ENCODE assay signal across 8 cellular contexts in the genomic region with DNA sequence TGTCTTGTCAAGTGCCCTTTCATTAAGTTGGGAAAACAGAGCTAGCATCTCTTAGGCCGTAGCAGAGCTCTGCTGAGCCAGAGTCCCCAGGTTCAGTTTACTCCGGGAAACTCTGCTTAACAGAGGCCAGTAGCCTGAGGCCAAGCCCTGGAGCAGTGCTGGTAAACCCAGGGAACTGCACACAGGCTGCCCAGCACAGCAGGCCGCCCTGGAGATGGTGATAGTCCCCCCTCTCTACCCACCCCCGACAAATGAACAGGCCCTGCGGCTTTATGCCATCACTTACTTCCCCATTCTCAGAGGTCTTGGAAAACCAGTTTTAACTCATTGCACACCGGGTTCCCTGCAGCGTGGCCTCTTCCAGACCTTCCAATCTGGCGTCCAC. TPM values are rescaled to one million over a fixed set of nuclear protein-coding genes. Genes with fewer than 3 reads are reported as not detected.
DNase-seq lines count a peak whose midpoint lies in the region; ATAC-seq, FAIRE-seq and TF ChIP-seq lines count a peak whose summit lies in the region.

No MANE protein-coding gene starts in this region.

- no peak overlapping the region for H4K5ac ChIP-seq in H1 (ENCODE audit: insufficient read length, low read depth, low read length)

- peak overlapping the region; percentile 72 for H2BK12ac ChIP-seq in H1 (ENCODE audit: low read depth, low read length)

- no peak for ATAC-seq in HG03039 (IDR thresholded peaks at IDR 0.05; ENCODE audit: unreplicated experiment)

- no peak overlapping the region for H3K4ac ChIP-seq in H1 (replicated peaks; ENCODE audit: insufficient read length, low read depth, low read length)

- TF ChIP-seq EP300 in H1 (IDR thresholded peaks at IDR 0.05; ENCODE audit: borderline replicate concordance in 1 of 2, low read depth in 2 of 2, low read length in 2 of 2) (no peak), ovary (IDR thresholded peaks at IDR 0.05) (no peak)

- no peak for TF ChIP-seq POLR2A in H1 (IDR thresholded peaks at IDR 0.05; ENCODE audit: control extremely low read depth in 1 of 2, low read depth in 2 of 2, low read length in 2 of 2)
- no peak for TF ChIP-seq POLR2A in ovary (IDR thresholded peaks at IDR 0.05)

- POLR2A ChIA-PET in H1 (lab: Charles Lee; ENCODE audit: partially characterized antibody): interaction anchor here (1.5 to 2.7 kb wide), 3 partner anchors 11 to 160 kb away, joined by 3 to 11 read pairs (median 7); a partner anchor contains a TSS

- peak overlapping the region; percentile 35; the same call in 1 of the 2 replicates for H4K8ac ChIP-seq in H1 (ENCODE audit: extremely low read depth, insufficient read depth, low read length)

- TF ChIP-seq CTCF in OCI-LY3 (IDR thresholded peaks at IDR 0.05; ENCODE audit: low read depth, low read length): no peak
- no peak for TF ChIP-seq CTCF in H1 (IDR thresholded peaks at IDR 0.05; ENCODE audit: control extremely low read depth in 1 of 3, insufficient read depth in 1 of 3, low read depth in 1 of 3, low read length in 3 of 3)
- no peak for TF ChIP-seq CTCF in ovary (IDR thresholded peaks at IDR 0.05)

- H4K91ac ChIP-seq in H1 (replicated peaks; ENCODE audit: insufficient read length, low read length): no peak overlapping the region

- peak overlapping the region; percentile 88; the same call in 1 of the 2 replicates for H2BK15ac ChIP-seq in H1 (ENCODE audit: low read length)

- 0 out of 2 replicates have a peak overlapping the region, but pooled peaks have one; percentile 3 for H2BK20ac ChIP-seq in H1 (ENCODE audit: low read length)

- H2BK5ac ChIP-seq in H1 (ENCODE audit: low read depth, low read length): no peak overlapping the region

- 0 out of 2 replicates have a peak overlapping the region, but pooled peaks have one; percentile 26 for H2AK5ac ChIP-seq in H1 (ENCODE audit: low read depth, low read length)

- H3K56ac ChIP-seq in H1 (replicated peaks; ENCODE audit: insufficient read length, low read depth, low read length): no peak overlapping the region

- H3K14ac ChIP-seq in H1 (ENCODE audit: insufficient read length): no peak overlapping the region

- H3K27ac ChIP-seq in OCI-LY3 (ENCODE audit: low read length): no peak overlapping the region
- no peak overlapping the region; the same call in 1 of the 2 replicates for H3K27ac ChIP-seq in H1 (ENCODE audit: low read depth, low read length)
- H3K27ac ChIP-seq in ovary: no peak overlapping the region

- CTCF ChIA-PET in H1 (lab: Charles Lee; ENCODE audit: partially characterized antibody): interaction anchor here (0.8 to 6.8 kb wide), 10 partner anchors 12 to 160 kb away, joined by 3 to 64 read pairs (median 5); no protein-coding TSS in a partner anchor

- no peak overlapping the region for H2AFZ ChIP-seq in OCI-LY3 (ENCODE audit: low read depth, low read length)
- H2AFZ ChIP-seq in H1 (ENCODE audit: low read length): no peak overlapping the region

- peaks cover 11% of the 10 kb centered on the region for H3K23me2 ChIP-seq in H1 (ENCODE audit: low read depth, low read length)

- no peak for TF ChIP-seq RAD21 in H1 (IDR thresholded peaks at IDR 0.05 in 1 of 2, conservative IDR thresholded peaks at IDR 0.05 in 1 of 2; ENCODE audit: low read depth in 2 of 2, low read length in 2 of 2)

- H2BK120ac ChIP-seq in H1 (replicated peaks; ENCODE audit: low read depth, low read length): no peak overlapping the region

- 0 out of 2 replicates have a peak overlapping the region, but pooled peaks have one; percentile 65 for H3K18ac ChIP-seq in H1 (ENCODE audit: extremely low read depth, low read length)

- FAIRE-seq in H1 (lab: Jason Lieb, UNC): no peak

- peaks cover 8% of the 10 kb centered on the region; the same call in 1 of the 2 replicates for H3K79me1 ChIP-seq in H1 (ENCODE audit: low read depth, low read length)

- H3K9ac ChIP-seq in OCI-LY3 (ENCODE audit: low read length) (peak overlapping the region; percentile 29; the same call in 1 of the 2 replicates), H1 (replicated peaks in 1 of 4; ENCODE audit: extremely low read depth in 1 of 4, low read depth in 3 of 4, low read length in 3 of 4) (peak overlapping the region in 1 of 4 experiments; percentile 1; a peak in 1 of 7 replicates)

- H3K4me1 ChIP-seq in OCI-LY3 (ENCODE audit: low read length) (peaks cover 60% of the 10 kb centered on the region), H1 (replicated peaks in 1 of 4; ENCODE audit: control insufficient read depth in 3 of 4, insufficient read depth in 4 of 4, low read length in 3 of 4) (peaks cover 11 to 36% (median 26%) of the 10 kb centered on the region in 4 experiments), ovary (ENCODE audit: insufficient read depth) (peaks cover 17% of the 10 kb centered on the region)

- peaks cover 18% of the 10 kb centered on the region for H3K79me2 ChIP-seq in OCI-LY3 (ENCODE audit: low read length)
- peaks cover 0 to 21% of the 10 kb centered on the region in 2 experiments; a peak in 1 of 4 replicates for H3K79me2 ChIP-seq in H1 (ENCODE audit: control insufficient read depth in 1 of 2, insufficient read depth in 2 of 2, low read length in 2 of 2)

- WGBS in H1 (ENCODE audit: extremely low coverage in 1 of 2, insufficient coverage in 1 of 2, insufficient read length in 1 of 2, insufficient replicate concordance in 2 of 2, low coverage in 1 of 2, low lambda C conversion rate in 2 of 2, missing lambda C conversion rate in 1 of 2), 2 experiments: 84% methylated on average over 8 of the region's 8 CpGs; no CpG with 5 or more reads in 1 of the 2 experiments
- WGBS in ovary, 3 donors: 52% methylated on average over 8 of the region's 8 CpGs

- DNase-seq in NCI-H1417 (lab: John Stamatoyannopoulos, UW) (peak; percentile 17 to 24 (median 22)), NCI-H1417 treated with DMSO at 0.1 percent for 48 hours (lab: John Stamatoyannopoulos, UW) (no peak), H1 (ENCODE audit: low read depth in 1 of 2, low spot score in 2 of 2) (no peak), ovary (no peak), cortex of kidney (lab: John Stamatoyannopoulos, UW) (no peak)
- DNase-seq in activated CD4-positive, CD25-positive, alpha-beta regulatory T cell (lab: John Stamatoyannopoulos, UW): no peak

- H3K36me3 ChIP-seq in OCI-LY3 (replicated peaks; ENCODE audit: low read depth, low read length) (no peaks in the 10 kb centered on the region), H1 (ENCODE audit: control insufficient read depth in 2 of 4, insufficient read depth in 4 of 4, low read length in 3 of 4) (no peaks in the 10 kb centered on the region), ovary (no peaks in the 10 kb centered on the region)

- intact Hi-C loops in ovary (cut with DNase I): loop anchor here in 1 of 4 donors (10.0 kb wide), 1 partner anchor 219 kb away; no protein-coding TSS in a partner anchor

- peak overlapping the region; percentile 85 for H3K4me3 ChIP-seq in OCI-LY3 (ENCODE audit: low read length)
- H3K4me3 ChIP-seq in H1 (ENCODE audit: extremely low read depth in 1 of 4, insufficient read depth in 2 of 4, low read depth in 3 of 4, low read length in 4 of 4): peak overlapping the region; percentile 35 to 63 (median 47); a peak in 5 of 8 replicates
- peak overlapping the region; percentile 70 for H3K4me3 ChIP-seq in ovary

- H3K4me2 ChIP-seq in OCI-LY3 (ENCODE audit: low read length): peak overlapping the region; percentile 85
- H3K4me2 ChIP-seq in H1 (ENCODE audit: insufficient read depth in 1 of 2, low read depth in 2 of 2, low read length in 2 of 2): peak overlapping the region; percentile 78 to 79

- no peaks in the 10 kb centered on the region for H3K27me3 ChIP-seq in OCI-LY3 (ENCODE audit: low read depth, low read length)
- peaks cover 0 to 8% (median 4%) of the 10 kb centered on the region in 4 experiments; a peak in 2 of 7 replicates for H3K27me3 ChIP-seq in H1 (replicated peaks in 1 of 4; ENCODE audit: control insufficient read depth in 3 of 4, extremely low read depth in 1 of 4, insufficient read depth in 3 of 4, low read length in 3 of 4)
- no peaks in the 10 kb centered on the region for H3K27me3 ChIP-seq in ovary

- H3K9me3 ChIP-seq in OCI-LY3 (ENCODE audit: insufficient read depth, low read length) (no peaks in the 10 kb centered on the region), H1 (ENCODE audit: insufficient read depth in 2 of 2, low read depth in 1 of 2, low read length in 1 of 2) (no peaks in the 10 kb centered on the region), ovary (no peaks in the 10 kb centered on the region)

- H4K20me1 ChIP-seq in OCI-LY3 (ENCODE audit: insufficient read depth, low read length) (no peaks in the 10 kb centered on the region), H1 (replicated peaks in 1 of 2; ENCODE audit: control insufficient read depth in 1 of 2, insufficient read depth in 2 of 2, low read length in 2 of 2) (peaks cover 0 to 12% of the 10 kb centered on the region in 2 experiments)

- no peak overlapping the region for H3K23ac ChIP-seq in H1 (ENCODE audit: insufficient read length)

RNA-seq across cellular contexts. Expression of a gene that starts 3.5 kb away (rescaled TPM):
- 10.7 and 11.0 TPM in 2 replicates for total RNA-seq in H1 (2021; fragmentation: NEBNext Ultra II Directional; extraction: Animal tissue kit (Norgen Biotek cat#: 25700))
- 10.3 and 13.0 TPM in 2 replicates for polyA plus RNA-seq in H1 (2011; rRNA removed)
- 9.1 TPM for polyA plus RNA-seq in H1 (2011; cell fraction: cytosol; rRNA removed)
- 14.5 TPM for polyA plus RNA-seq in H1 (2011; cell fraction: nucleus; rRNA removed)
- polyA plus RNA-seq in H1 (2012, experiment 1 of 2): 7.8 to 10.7 TPM (median 8.8 TPM) in 4 replicates
- 9.7 TPM for polyA plus RNA-seq in H1 (2012, experiment 2 of 2)
- 14.0 TPM for polyA plus RNA-seq in H1 (2013, experiment 1 of 2)
- 14.7 TPM for polyA plus RNA-seq in H1 (2013, experiment 2 of 2)
- polyA minus RNA-seq in H1 (2011; rRNA and poly(A)+ RNA removed): 19.8 and 22.7 TPM in 2 replicates
- polyA minus RNA-seq in H1 (2011; cell fraction: cytosol; rRNA and poly(A)+ RNA removed): 13.0 TPM
- polyA minus RNA-seq in H1 (2011; cell fraction: nucleus; rRNA and poly(A)+ RNA removed): 11.9 TPM
- 1 to 10 TPM; 3.9 to 8.3 (median 7.0) TPM for total RNA-seq in ovary
- polyA plus RNA-seq in ovary: 1 to 10 TPM; 2.7 to 7.1 TPM

RNA-seq across cellular contexts. Expression of a gene that starts 24.4 kb away (rescaled TPM):
- total RNA-seq in H1 (2021; fragmentation: NEBNext Ultra II Directional; extraction: Animal tissue kit (Norgen Biotek cat#: 25700)): 14.3 and 15.7 TPM in 2 replicates
- polyA plus RNA-seq in H1 (2011; rRNA removed): 11.1 and 17.6 TPM in 2 replicates
- polyA plus RNA-seq in H1 (2011; cell fraction: cytosol; rRNA removed): 17.3 TPM
- 14.4 TPM for polyA plus RNA-seq in H1 (2011; cell fraction: nucleus; rRNA removed)
- 15.9 to 19.5 TPM (median 18.1 TPM) in 4 replicates for polyA plus RNA-seq in H1 (2012, experiment 1 of 2)
- 17.5 TPM for polyA plus RNA-seq in H1 (2012, experiment 2 of 2)
- 18.3 TPM for polyA plus RNA-seq in H1 (2013, experiment 1 of 2)
- polyA plus RNA-seq in H1 (2013, experiment 2 of 2): 21.0 TPM
- 20.1 and 25.3 TPM in 2 replicates for polyA minus RNA-seq in H1 (2011; rRNA and poly(A)+ RNA removed)
- polyA minus RNA-seq in H1 (2011; cell fraction: cytosol; rRNA and poly(A)+ RNA removed): 7.6 TPM
- polyA minus RNA-seq in H1 (2011; cell fraction: nucleus; rRNA and poly(A)+ RNA removed): 9.3 TPM
- total RNA-seq in ovary: 10 to 100 TPM; 14.8 to 29.4 (median 22.5) TPM
- 10 to 100 TPM; 23.1 to 41.6 TPM for polyA plus RNA-seq in ovary

RNA-seq across cellular contexts. Expression of a gene that starts 51.8 kb away (rescaled TPM):
- 29.2 and 29.9 TPM in 2 replicates for total RNA-seq in H1 (2021; fragmentation: NEBNext Ultra II Directional; extraction: Animal tissue kit (Norgen Biotek cat#: 25700))
- polyA plus RNA-seq in H1 (2011; rRNA removed) (29.1 and 39.0 TPM in 2 replicates), ovary (10 to 100 TPM; 13.1 to 14.0 TPM)
- polyA plus RNA-seq in H1 (2011; cell fraction: cytosol; rRNA removed): 19.0 TPM
- 60.7 TPM for polyA plus RNA-seq in H1 (2011; cell fraction: nucleus; rRNA removed)
- polyA plus RNA-seq in H1 (2012, experiment 1 of 2): 16.3 to 26.5 TPM (median 21.7 TPM) in 4 replicates
- polyA plus RNA-seq in H1 (2012, experiment 2 of 2): 16.7 TPM
- polyA plus RNA-seq in H1 (2013, experiment 1 of 2): 30.0 TPM
- polyA plus RNA-seq in H1 (2013, experiment 2 of 2): 28.7 TPM
- polyA minus RNA-seq in H1 (2011; rRNA and poly(A)+ RNA removed): 39.0 and 41.6 TPM in 2 replicates
- polyA minus RNA-seq in H1 (2011; cell fraction: cytosol; rRNA and poly(A)+ RNA removed): 27.4 TPM
- 42.5 TPM for polyA minus RNA-seq in H1 (2011; cell fraction: nucleus; rRNA and poly(A)+ RNA removed)
- 10 to 100 TPM; 13.0 to 23.1 (median 18.6) TPM for total RNA-seq in ovary

Comparison
In these comparisons a context has a peak if more than half of its experiments do, and no peak if none do; other contexts are left out.
1. DNase-seq: peak in NCI-H1417 (3 of 3); none in NCI-H1417 treated with DMSO at 0.1 percent for 48 hours (single experiment), H1 (0 of 2), ovary (0 of 5), activated CD4-positive, CD25-positive, alpha-beta regulatory T cell (0 of 4) and cortex of kidney (single experiment).
2. Peak in every context shown above with its lines, with median percentiles within 50 percentile points of each other: H3K4me3 ChIP-seq.